In the genomic region with DNA sequence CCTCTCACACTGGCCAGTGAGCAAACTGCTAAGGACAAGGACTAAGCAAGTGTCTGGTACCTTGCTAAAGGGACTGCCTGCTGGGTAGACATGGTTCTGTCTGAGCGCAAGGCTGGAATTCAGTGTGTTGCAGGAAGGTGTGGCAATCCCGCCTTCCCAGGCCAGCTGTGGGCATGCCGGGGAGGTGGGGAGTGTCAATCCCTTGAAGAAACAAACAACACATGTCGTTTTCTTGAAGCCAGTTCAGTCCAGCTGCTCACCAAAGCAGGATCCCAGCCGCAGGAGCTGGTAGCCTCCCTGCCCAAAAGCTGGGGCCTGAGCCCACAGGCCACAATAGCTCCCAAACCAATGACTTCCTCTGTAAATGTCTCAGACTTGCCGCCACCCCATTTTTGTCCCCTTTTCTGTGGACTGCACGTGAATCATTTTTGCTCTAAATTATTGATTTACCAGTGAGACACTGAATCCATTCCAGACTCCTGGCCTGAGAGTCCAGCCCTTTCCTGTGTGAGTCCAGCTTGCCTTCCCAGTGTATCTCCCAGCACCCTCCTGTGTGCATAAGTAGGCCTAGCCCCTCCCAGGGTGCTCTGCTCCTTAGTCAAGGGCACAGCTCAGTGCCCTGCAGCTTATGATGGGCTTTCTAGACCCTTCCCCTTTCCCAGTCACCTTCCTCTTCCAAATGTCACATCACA, we compare ENCODE assay signal across 11 cellular contexts.
A peak's percentile ranks its signal among the peaks of the same experiment; 100 is the strongest.
DNase-seq lines count a peak whose midpoint lies in the region; ATAC-seq and TF ChIP-seq lines count a peak whose summit lies in the region.
"Had no signal": no experiment of that assay in that cellular context is flagged by ENCODE, and none has a peak within 500 bp of the region (broad histone marks: within the 10 kb centered on the region; RNA-seq: fewer than 3 reads in every experiment).

No MANE protein-coding gene starts in this region.

- H3K9me3 ChIP-seq in CD4-positive, CD25-positive, alpha-beta regulatory T cell (ENCODE audit: control insufficient read depth in 2 of 2, low read length in 2 of 2), result no peaks in the 10 kb centered on the region
- no peaks in the 10 kb centered on the region for H3K9me3 ChIP-seq in neuronal stem cell (replicated peaks in 1 of 2; ENCODE audit: control insufficient read depth in 2 of 2, insufficient read depth in 1 of 2, low read depth in 1 of 2, low read length in 2 of 2)
- H3K9me3 ChIP-seq in testis, result no peaks in the 10 kb centered on the region

- H3K27ac Mint-ChIP-seq in CD4-positive, CD25-positive, alpha-beta regulatory T cell, result peak overlapping the region in 2 of 3 donors; percentile 9 to 38
- H3K27ac Mint-ChIP-seq: CD4-positive, alpha-beta T cell had no signal

- H2BK12ac ChIP-seq in neuronal stem cell (ENCODE audit: low read length), result no peak overlapping the region

- no peaks in the 10 kb centered on the region for H3K79me1 ChIP-seq in neuronal stem cell (ENCODE audit: low read depth, low read length)

- no peak overlapping the region for H3K23ac ChIP-seq in neuronal stem cell (ENCODE audit: low read depth, low read length, poor library complexity)

- H3K4ac ChIP-seq in neuronal stem cell (ENCODE audit: low read length), result no peak overlapping the region

- H3K9ac ChIP-seq in neuronal stem cell (ENCODE audit: low read depth, low read length, poor library complexity), result no peak overlapping the region

- H2BK120ac ChIP-seq in neuronal stem cell (ENCODE audit: low read depth, low read length), result no peak overlapping the region

- H2AK5ac ChIP-seq in neuronal stem cell (ENCODE audit: low read depth, low read length), result no peak overlapping the region

- TF ChIP-seq POLR2A in testis (IDR thresholded peaks at IDR 0.05), result no peak

- H3K9me3 Mint-ChIP-seq in CD4-positive, CD25-positive, alpha-beta regulatory T cell, result no peaks in the 10 kb centered on the region
- H3K9me3 Mint-ChIP-seq: CD4-positive, alpha-beta T cell had no signal

- peaks cover 9 to 45% (median 20%) of the 10 kb centered on the region in 4 donors for H3K4me1 Mint-ChIP-seq in CD4-positive, CD25-positive, alpha-beta regulatory T cell

- intact Hi-C loops in testis (cut with DNase I; ENCODE audit: low total_unique reads), result no loop called here

- no CpG with 5 or more reads among the region's 7 CpGs for WGBS in neuronal stem cell (ENCODE audit: extremely low coverage in 2 of 2, insufficient read length in 2 of 2, insufficient replicate concordance in 1 of 2), 2 donors
- WGBS in testis, 2 donors, result 83 to 93% methylated on average over 4 to 7 of the region's 7 CpGs

- H3K36me3 Mint-ChIP-seq in CD4-positive, CD25-positive, alpha-beta regulatory T cell, result peaks cover 38% of the 10 kb centered on the region

- H3K18ac ChIP-seq in neuronal stem cell (ENCODE audit: low read length), result peak overlapping the region; percentile 20

- no peak for DNase-seq in CD4-positive, CD25-positive, alpha-beta regulatory T cell
- DNase-seq in fibroblast of villous mesenchyme (ENCODE audit: low read depth) (peak; percentile 93), neuronal stem cell (ENCODE audit: low spot score) (no peak), testis (no peak)
- no peak for DNase-seq in stimulated activated CD4-positive, alpha-beta T cell treated with anti-CD3 and anti-CD28 coated beads, Interleukin-12 subunit alpha, Interleukin-12 subunit beta, amount 100 ng/mL, for 4 hours
- DNase-seq: CD4-positive, alpha-beta T cell; NCI-H187 treated with DMSO at 0.1 percent for 48 hours; stimulated activated CD4-positive, alpha-beta T cell treated with anti-CD3 and anti-CD28 coated beads, Interleukin-2, amount 100 ng/mL, for 48 hours had no signal

- H3K4me2 ChIP-seq in neuronal stem cell (ENCODE audit: insufficient read depth, low read length, poor library complexity, severe bottlenecking), result no peak overlapping the region

- no peak overlapping the region for H2BK15ac ChIP-seq in neuronal stem cell (ENCODE audit: low read length)

- no peak overlapping the region for H4K91ac ChIP-seq in neuronal stem cell (ENCODE audit: low read depth, low read length, poor library complexity)

- no peak overlapping the region for H3K4me3 Mint-ChIP-seq in CD4-positive, CD25-positive, alpha-beta regulatory T cell
- H3K4me3 Mint-ChIP-seq: CD4-positive, alpha-beta T cell had no signal

- H3K27ac ChIP-seq in CD4-positive, CD25-positive, alpha-beta regulatory T cell (ENCODE audit: insufficient read depth, low read length, poor library complexity, severe bottlenecking), result no peak overlapping the region
- H3K27ac ChIP-seq in neuronal stem cell (replicated peaks; ENCODE audit: low read length), result no peak overlapping the region
- H3K27ac ChIP-seq in testis, result no peak overlapping the region

- ATAC-seq in CD4-positive, CD25-positive, alpha-beta regulatory T cell (ENCODE audit: low read depth in 2 of 2), result no peak
- ATAC-seq in GM21515 (IDR thresholded peaks at IDR 0.05; ENCODE audit: unreplicated experiment) (no peak), HG02870 (IDR thresholded peaks at IDR 0.05; ENCODE audit: unreplicated experiment) (no peak)

- H3K27me3 ChIP-seq in CD4-positive, CD25-positive, alpha-beta regulatory T cell (ENCODE audit: control insufficient read depth, insufficient read depth, low read length), result no peaks in the 10 kb centered on the region
- H3K27me3 ChIP-seq in neuronal stem cell (ENCODE audit: control insufficient read depth in 3 of 3, insufficient read depth in 3 of 3, low read depth in 1 of 3, low read length in 3 of 3), result no peaks in the 10 kb centered on the region
- no peaks in the 10 kb centered on the region for H3K27me3 ChIP-seq in testis

- H2AFZ ChIP-seq in neuronal stem cell (ENCODE audit: low read length), result peak overlapping the region; percentile 70

- no peaks in the 10 kb centered on the region for H3K4me1 ChIP-seq in CD4-positive, CD25-positive, alpha-beta regulatory T cell (ENCODE audit: control insufficient read depth, insufficient read depth, low read length, poor library complexity, severe bottlenecking)
- H3K4me1 ChIP-seq in neuronal stem cell (ENCODE audit: control insufficient read depth in 2 of 2, insufficient read depth in 1 of 2, low read depth in 1 of 2, low read length in 2 of 2) (peaks cover 7 to 21% of the 10 kb centered on the region in 2 donors), testis (peaks cover 7% of the 10 kb centered on the region)

- no peaks in the 10 kb centered on the region for H3K27me3 Mint-ChIP-seq in CD4-positive, CD25-positive, alpha-beta regulatory T cell
- H3K27me3 Mint-ChIP-seq: CD4-positive, alpha-beta T cell had no signal

- no peak overlapping the region for H4K8ac ChIP-seq in neuronal stem cell (ENCODE audit: low read depth, low read length)

- no peak overlapping the region for H2BK5ac ChIP-seq in neuronal stem cell (ENCODE audit: low read length)

- peaks cover 7% of the 10 kb centered on the region for H3K36me3 ChIP-seq in CD4-positive, CD25-positive, alpha-beta regulatory T cell (ENCODE audit: control insufficient read depth, insufficient read depth, low read length)
- H3K36me3 ChIP-seq in neuronal stem cell (replicated peaks in 1 of 2; ENCODE audit: control insufficient read depth in 2 of 2, insufficient read depth in 2 of 2, low read length in 2 of 2) (no peaks in the 10 kb centered on the region), testis (ENCODE audit: low read depth, missing control alignments) (no peaks in the 10 kb centered on the region)

- H3K14ac ChIP-seq in neuronal stem cell (ENCODE audit: low read length), result no peak overlapping the region

- no peak overlapping the region for H3K4me3 ChIP-seq in CD4-positive, CD25-positive, alpha-beta regulatory T cell (ENCODE audit: low read depth, low read length)
- H3K4me3 ChIP-seq in fibroblast of villous mesenchyme (ENCODE audit: low read depth, low read length) (no peak overlapping the region), neuronal stem cell (ENCODE audit: low read length in 2 of 2) (no peak overlapping the region), testis (no peak overlapping the region)

- TF ChIP-seq CTCF in fibroblast of villous mesenchyme (IDR thresholded peaks at IDR 0.05; ENCODE audit: insufficient read depth, low read depth, low read length), result no peak
- no peak for TF ChIP-seq CTCF in testis (IDR thresholded peaks at IDR 0.05)

TF ChIP-seq in PFSK-1, 5 proteins besides CTCF, POLR2A, EP300 and RAD21:
- TF ChIP-seq TAF1 (IDR thresholded peaks at IDR 0.05; ENCODE audit: borderline replicate concordance, insufficient read depth, low read length), result no peak
- TF ChIP-seq FOXP2 (optimal IDR thresholded peaks at IDR 0.05; ENCODE audit: borderline replicate concordance, extremely low read depth, extremely low read length, insufficient read depth), result peak; percentile 65
- no peak for TF ChIP-seq POLR2AphosphoS5 (IDR thresholded peaks at IDR 0.05; ENCODE audit: low read depth, low read length)
- TF ChIP-seq SIN3A (IDR thresholded peaks at IDR 0.05; ENCODE audit: borderline replicate concordance, insufficient read depth, low read length), result no peak
TF ChIP-seq in PFSK-1: peak in this region for 1.
